Comparison of ENCODE assay signal across 9 cellular contexts in genomic region chr13:23752111-23753001, GRCh38.
DNase-seq lines count a peak whose midpoint lies in the region; ATAC-seq and TF ChIP-seq lines count a peak whose summit lies in the region.
"Had no signal": no experiment of that assay in that cellular context is flagged by ENCODE, and none has a peak within 500 bp of the region (broad histone marks: within the 10 kb centered on the region; RNA-seq: fewer than 3 reads in every experiment).

No MANE protein-coding gene starts in this region.

- CTCF ChIA-PET in mammary epithelial cell (lab: Charles Lee; ENCODE audit: low non-redundant PET) = no interaction called here

- H3K4me1 ChIP-seq in mammary epithelial cell (ENCODE audit: insufficient read depth, low read length) = no peaks in the 10 kb centered on the region

- H3K9me3 ChIP-seq in mammary epithelial cell (replicated peaks; ENCODE audit: insufficient read depth, low read length) = no peaks in the 10 kb centered on the region

- DNase-seq in GM12865 (ENCODE audit: low read depth) = peak; percentile 78
- DNase-seq in brain microvascular endothelial cell = no peak
- no peak for DNase-seq in SIG-M5 treated with dmso at 0.1 percent for 504 hours (lab: John Stamatoyannopoulos, UW; ENCODE audit: unreplicated experiment)
- no peak for DNase-seq in HuH-7 (ENCODE audit: low spot score)
- no peak for DNase-seq in activated CD4-positive, alpha-beta T cell treated with anti-CD3 and anti-CD28 coated beads for 1 hour
- DNase-seq in mammary epithelial cell = no peak
- DNase-seq: NCI-H1092 had no signal

- no peaks in the 10 kb centered on the region for H3K27me3 ChIP-seq in brain microvascular endothelial cell (replicated peaks)
- H3K27me3 ChIP-seq in mammary epithelial cell (ENCODE audit: insufficient read depth, low read length) = no peaks in the 10 kb centered on the region

- H4K20me1 ChIP-seq in mammary epithelial cell (ENCODE audit: insufficient read depth, low read length) = no peaks in the 10 kb centered on the region

- peak; percentile 43 for ATAC-seq in GM19468 (IDR thresholded peaks at IDR 0.05; ENCODE audit: extremely low read depth, unreplicated experiment)
- ATAC-seq in HG03196 (IDR thresholded peaks at IDR 0.05; ENCODE audit: unreplicated experiment) = peak; percentile 53

- BruUV-seq in mammary epithelial cell (replicated peaks; lab: Mats Ljungman, UMichigan) = no TSS peak

- H3K79me2 ChIP-seq in mammary epithelial cell (ENCODE audit: insufficient read depth, low read length) = no peaks in the 10 kb centered on the region

- H3K36me3 ChIP-seq in brain microvascular endothelial cell (replicated peaks) (no peaks in the 10 kb centered on the region), mammary epithelial cell (ENCODE audit: insufficient read depth, low read length) (no peaks in the 10 kb centered on the region)

- H3K4me2 ChIP-seq in mammary epithelial cell (ENCODE audit: insufficient read depth, low read depth, low read length) = no peak overlapping the region

- no peak for TF ChIP-seq CTCF in GM12865 (IDR thresholded peaks at IDR 0.05; ENCODE audit: insufficient read depth, low read depth, low read length, missing control alignments)
- no peak for TF ChIP-seq CTCF in brain microvascular endothelial cell (IDR thresholded peaks at IDR 0.05; ENCODE audit: low read depth, low read length, missing control alignments)
- no peak for TF ChIP-seq CTCF in mammary epithelial cell (conservative IDR thresholded peaks at IDR 0.05 in 1 of 2, IDR thresholded peaks at IDR 0.05 in 1 of 2; ENCODE audit: extremely low read depth in 1 of 2, insufficient read depth in 1 of 2, low read depth in 1 of 2, low read length in 2 of 2)

- intact Hi-C loops in mammary epithelial cell (cut with micrococcal nuclease) = no loop called here

- no peak overlapping the region for H3K9ac ChIP-seq in mammary epithelial cell (ENCODE audit: insufficient read depth, low read length)

- in situ Hi-C loops in brain microvascular endothelial cell (cut with HindIII; ENCODE audit: low pct_ligation_motif_present, low sequenced_read_pairs) = no loop called here
- in situ Hi-C loops in mammary epithelial cell (cut with MboI; ENCODE audit: low sequenced_read_pairs in 2 of 2) = no loop called here

- 50% methylated on average over 1 of the region's 1 CpG for WGBS in mammary epithelial cell (ENCODE audit: low coverage, missing lambda C conversion rate)

- no peak overlapping the region for H3K4me3 ChIP-seq in GM12865 (ENCODE audit: low read depth, low read length)
- no peak overlapping the region for H3K4me3 ChIP-seq in brain microvascular endothelial cell (ENCODE audit: low read depth, low read length)
- no peak overlapping the region for H3K4me3 ChIP-seq in mammary epithelial cell (replicated peaks in 1 of 3; ENCODE audit: insufficient read depth in 1 of 3, low read depth in 2 of 3, low read length in 3 of 3)

- dilution Hi-C loops in mammary epithelial cell (cut with HindIII; ENCODE audit: low sequenced_read_pairs) = no loop called here

- no peak overlapping the region for H2AFZ ChIP-seq in mammary epithelial cell (ENCODE audit: low read depth, low read length)

- H3K27ac ChIP-seq in brain microvascular endothelial cell (peak overlapping the region; percentile 93), mammary epithelial cell (ENCODE audit: insufficient read depth, low read depth, low read length) (no peak overlapping the region)
